Comparison of ENCODE assay signal across 19 cellular contexts in the genomic region with DNA sequence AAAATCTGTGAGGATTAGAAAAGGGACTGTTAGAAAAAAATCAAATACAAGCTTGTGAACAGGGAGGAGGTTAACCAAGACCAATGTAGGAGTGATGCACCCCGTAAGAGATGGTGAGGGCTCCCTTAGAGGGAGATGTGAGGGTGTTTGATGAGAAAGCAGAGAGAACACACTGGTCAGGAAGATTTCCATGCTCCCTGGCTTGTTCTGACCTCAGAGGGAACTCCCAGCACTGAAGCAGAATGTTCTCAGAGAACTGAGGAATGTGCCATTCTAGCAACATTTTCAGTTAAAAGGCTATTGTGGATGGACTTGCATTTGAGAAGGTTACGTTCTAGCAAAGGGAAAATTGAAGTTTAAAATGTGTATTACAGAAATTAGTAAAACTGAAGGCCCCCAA.
"Had no signal": no experiment of that assay in that cellular context is flagged by ENCODE, and none has a peak within 500 bp of the region (broad histone marks: within the 10 kb centered on the region; RNA-seq: fewer than 3 reads in every experiment).

No MANE protein-coding gene starts in this region.

- H3K4me3 Mint-ChIP-seq: naive thymus-derived CD8-positive, alpha-beta T cell; stimulated activated memory B cell treated with anti-CD40 and anti-IgM and Interleukin-4, amounts not matched to agents 10 μg/mL and 1 μg/mL and 100 μg/mL, for 72 hours; stimulated activated naive CD8-positive, alpha-beta T cell treated with anti-CD3 and anti-CD28 coated beads, Interleukin-15, Interleukin-2, amounts not matched to agents 100 ng/mL and 50 ng/mL, for 24 hours had no signal

- H3K4me1 ChIP-seq: foreskin keratinocyte, transverse colon had no signal

- H3K9me3 Mint-ChIP-seq: stimulated activated naive CD8-positive, alpha-beta T cell treated with anti-CD3 and anti-CD28 coated beads, Interleukin-15, Interleukin-2, amounts not matched to agents 100 ng/mL and 50 ng/mL, for 24 hours had no signal

- DNase-seq: central memory CD4-positive, alpha-beta T cell; cortex of kidney; dorsolateral prefrontal cortex; effector CD8-positive, alpha-beta T cell; foreskin keratinocyte; head of caudate nucleus; kidney; left cardiac atrium; mammary epithelial cell; mucosa of descending colon; naive thymus-derived CD8-positive, alpha-beta T cell; posterior cingulate gyrus; right cardiac atrium; stimulated activated CD4-positive, alpha-beta T cell treated with anti-CD3 and anti-CD28 coated beads, Interleukin-1b, Interleukin-23, amount 100 ng/mL, for 48 hours; stimulated activated CD4-positive, alpha-beta T cell treated with anti-CD3 and anti-CD28 coated beads, Interleukin-4, amount 100 ng/mL, for 24 hours; transverse colon had no signal

- H3K27me3 ChIP-seq: dorsolateral prefrontal cortex, hepatocyte, transverse colon had no signal

- H3K4me1 Mint-ChIP-seq: naive thymus-derived CD8-positive, alpha-beta T cell; stimulated activated memory B cell treated with anti-CD40 and anti-IgM and Interleukin-4, amounts not matched to agents 10 μg/mL and 1 μg/mL and 100 μg/mL, for 72 hours had no signal

- H3K4me2 ChIP-seq: hepatocyte had no signal

- H3K27ac Mint-ChIP-seq: naive thymus-derived CD8-positive, alpha-beta T cell; stimulated activated memory B cell treated with anti-CD40 and anti-IgM and Interleukin-4, amounts not matched to agents 10 μg/mL and 1 μg/mL and 100 μg/mL, for 72 hours; stimulated activated naive CD8-positive, alpha-beta T cell treated with anti-CD3 and anti-CD28 coated beads, Interleukin-15, Interleukin-2, amounts not matched to agents 100 ng/mL and 50 ng/mL, for 24 hours had no signal

- H3K36me3 ChIP-seq: transverse colon had no signal

- ATAC-seq: foreskin keratinocyte; left cardiac atrium; mucosa of descending colon; naive thymus-derived CD8-positive, alpha-beta T cell; stimulated activated memory B cell treated with anti-CD40 and anti-IgM and Interleukin-4, amounts not matched to agents 10 μg/mL and 1 μg/mL and 100 μg/mL, for 72 hours had no signal

- H3K4me3 ChIP-seq: dorsolateral prefrontal cortex, hepatocyte, mucosa of descending colon, transverse colon had no signal

- H2AFZ ChIP-seq: hepatocyte had no signal

- H3K79me2 ChIP-seq: hepatocyte had no signal

- H3K36me3 Mint-ChIP-seq: stimulated activated memory B cell treated with anti-CD40 and anti-IgM and Interleukin-4, amounts not matched to agents 10 μg/mL and 1 μg/mL and 100 μg/mL, for 72 hours had no signal

- H3K9me3 ChIP-seq: mucosa of descending colon, transverse colon had no signal

- H3K27ac ChIP-seq: dorsolateral prefrontal cortex, foreskin keratinocyte, hepatocyte, transverse colon had no signal
